ENCODE assay signal across 8 cellular contexts in the genomic region with DNA sequence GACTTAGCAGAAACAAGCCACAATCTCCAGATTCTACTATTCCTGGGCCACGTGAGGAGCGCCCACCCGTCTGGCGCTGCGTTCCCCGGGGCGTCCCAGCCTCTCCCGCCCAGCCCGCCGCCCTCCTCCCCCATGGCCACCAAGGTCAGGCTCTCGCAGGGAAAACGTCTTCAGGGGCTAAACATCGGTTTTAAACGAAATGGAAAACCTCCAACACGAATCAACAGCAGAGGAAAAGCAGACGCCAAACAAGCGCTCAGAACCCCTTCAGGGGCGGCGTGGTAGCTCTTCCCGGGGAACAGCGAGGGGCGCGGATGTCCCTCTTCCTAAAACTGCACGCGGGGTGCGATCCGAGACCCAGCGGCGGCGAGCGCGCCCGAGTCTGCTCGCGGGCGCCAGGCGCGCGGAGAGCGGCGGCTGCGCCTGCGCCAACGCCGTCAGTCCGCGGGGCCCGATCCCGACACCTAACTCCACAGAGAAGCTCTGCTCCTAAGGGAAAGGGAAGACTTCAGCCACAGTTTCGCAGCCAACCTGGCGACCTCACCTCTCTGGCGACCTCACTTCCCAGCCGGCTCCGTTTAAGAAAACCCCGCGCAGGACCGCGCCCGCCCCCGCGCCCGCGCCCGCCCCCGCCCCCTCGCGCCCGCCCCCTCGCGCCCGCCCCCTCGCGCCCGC. TPM values are rescaled to one million over a fixed set of nuclear protein-coding genes. Genes with fewer than 3 reads are reported as not detected.
A peak's percentile ranks its signal among the peaks of the same experiment; 100 is the strongest.
DNase-seq lines count a peak whose midpoint lies in the region; ATAC-seq and TF ChIP-seq lines count a peak whose summit lies in the region.

No MANE protein-coding gene starts in this region.

- H3K27me3 ChIP-seq in esophagus muscularis mucosa, result no peaks in the 10 kb centered on the region
- no peaks in the 10 kb centered on the region for H3K27me3 ChIP-seq in muscle layer of colon (ENCODE audit: control insufficient read depth in 1 of 2, insufficient read depth in 2 of 2, low read length in 2 of 2)

- peak; percentile 54 for ATAC-seq in GM19463 (IDR thresholded peaks at IDR 0.05; ENCODE audit: unreplicated experiment)
- ATAC-seq in activated T-cell treated with anti-CD3 and anti-CD28 coated beads, Interleukin-2, amount 50 U/mL, for 4 hours, result peak; percentile 77 to 79

- peak overlapping the region; percentile 89 for H3K4me3 Mint-ChIP-seq in activated T-cell treated with anti-CD3 and anti-CD28 coated beads, Interleukin-2, amount 50 U/mL, for 4 hours

- in situ Hi-C loops in Caki2 (cut with HindIII; ENCODE audit: low pct_unique_long_range_greater_than_20kb, low sequenced_read_pairs), result no loop called here

- H3K4me1 ChIP-seq in esophagus muscularis mucosa (peaks cover 15 to 45% (median 31%) of the 10 kb centered on the region in 4 donors), muscle layer of colon (ENCODE audit: insufficient read depth, low read length) (peaks cover 16% of the 10 kb centered on the region)

- H3K27ac ChIP-seq in esophagus muscularis mucosa (replicated peaks in 1 of 4), result peak overlapping the region; percentile 80 to 93 (median 90)
- peak overlapping the region; percentile 85 for H3K27ac ChIP-seq in muscle layer of colon (ENCODE audit: low read depth, low read length)

- peaks cover 4 to 16% (median 11%) of the 10 kb centered on the region in 4 donors for H3K36me3 ChIP-seq in esophagus muscularis mucosa
- H3K36me3 ChIP-seq in muscle layer of colon (ENCODE audit: insufficient read depth, low read length), result peaks cover 11% of the 10 kb centered on the region

- H3K9me3 ChIP-seq in esophagus muscularis mucosa (no peaks in the 10 kb centered on the region), muscle layer of colon (ENCODE audit: low read length) (no peaks in the 10 kb centered on the region)

- TF ChIP-seq CTCF in esophagus muscularis mucosa (IDR thresholded peaks at IDR 0.05), result no peak

- no peak for TF ChIP-seq POLR2A in esophagus muscularis mucosa (IDR thresholded peaks at IDR 0.05; ENCODE audit: low read depth)

- DNase-seq in Caki2 (ENCODE audit: low read depth) (peak; percentile 76), HK-2 (ENCODE audit: unreplicated experiment) (peak; percentile 77), NOMO-1 treated with dmso at 0.1 percent for 144 hours (lab: John Stamatoyannopoulos, UW; ENCODE audit: unreplicated experiment) (peak; percentile 61), esophagus muscularis mucosa (ENCODE audit: extremely low spot score) (no peak)
- DNase-seq in activated T-cell treated with anti-CD3 and anti-CD28 coated beads, Interleukin-2, amount 50 U/mL, for 4 hours, result peak; percentile 45
- peak; percentile 76 for DNase-seq in stimulated activated naive CD4-positive, alpha-beta T cell treated with Interleukin-2 at 50 U/mL for 16 hours (lab: John Stamatoyannopoulos, UW)

- H3K9ac ChIP-seq in muscle layer of colon (ENCODE audit: low read length), result no peak overlapping the region

- H3K4me3 ChIP-seq in esophagus muscularis mucosa, result peak overlapping the region; percentile 82 to 99 (median 92)
- H3K4me3 ChIP-seq in muscle layer of colon (ENCODE audit: low read depth in 1 of 2, low read length in 2 of 2), result peak overlapping the region; percentile 56 to 62

- intact Hi-C loops in esophagus muscularis mucosa (cut with DNase I), result loop anchor here (1.0 kb wide), 1 partner anchor 40 kb away; a partner anchor contains a TSS

- no peaks in the 10 kb centered on the region for H3K9me3 Mint-ChIP-seq in activated T-cell treated with anti-CD3 and anti-CD28 coated beads, Interleukin-2, amount 50 U/mL, for 4 hours

- WGBS in esophagus muscularis mucosa, result 0% methylated on average over 25 of the region's 74 CpGs

- no peaks in the 10 kb centered on the region for H3K27me3 Mint-ChIP-seq in activated T-cell treated with anti-CD3 and anti-CD28 coated beads, Interleukin-2, amount 50 U/mL, for 4 hours (ENCODE audit: low read depth)

- TF ChIP-seq EP300 in esophagus muscularis mucosa (IDR thresholded peaks at IDR 0.05), result no peak

- H3K4me1 Mint-ChIP-seq in activated T-cell treated with anti-CD3 and anti-CD28 coated beads, Interleukin-2, amount 50 U/mL, for 4 hours (ENCODE audit: low read depth), result peaks cover 24% of the 10 kb centered on the region

- H3K36me3 Mint-ChIP-seq in activated T-cell treated with anti-CD3 and anti-CD28 coated beads, Interleukin-2, amount 50 U/mL, for 4 hours (ENCODE audit: insufficient read depth), result peaks cover 5% of the 10 kb centered on the region

RNA-seq across cellular contexts. Expression of gene COG1, which starts 0.5 kb away (rescaled TPM):
- total RNA-seq in Caki2 (2014; rRNA removed; shearing (Covaris generic); ENCODE audit: low replicate concordance), result 19.6 and 20.6 TPM in 2 replicates
- total RNA-seq in activated T-cell treated with anti-CD3 and anti-CD28 coated beads, Interleukin-2, amount 50 U/mL, for 4 hours, result 10 to 100 TPM; 26.6 to 31.8 (median 29.0) TPM
- 10 to 100 TPM; 19.1 to 36.5 (median 27.3) TPM for total RNA-seq in esophagus muscularis mucosa

RNA-seq across cellular contexts. Expression of gene SSTR2, which starts 27.5 kb away (rescaled TPM):
- total RNA-seq in Caki2 (2014; rRNA removed; shearing (Covaris generic); ENCODE audit: low replicate concordance), result not detected in 2 replicates
- under 1 TPM in 2 of 3 donors, not detected in 1; 0.10 to 0.35 TPM for total RNA-seq in activated T-cell treated with anti-CD3 and anti-CD28 coated beads, Interleukin-2, amount 50 U/mL, for 4 hours
- 1 to 10 TPM in 3 of 4 donors, under 1 TPM in 1; 0.42 to 2.0 (median 1.7) TPM for total RNA-seq in esophagus muscularis mucosa
